In genomic region chr17:79702071-79702470, GRCh38 we compare ENCODE assay signal across 2 cellular contexts.
TF ChIP-seq lines count a peak whose summit lies in the region.

No MANE protein-coding gene starts in this region.

TF ChIP-seq in SK-N-SH, 30 proteins besides CTCF, POLR2A, EP300 and RAD21 (continued from another document):
- TF ChIP-seq RXRA (IDR thresholded peaks at IDR 0.05; ENCODE audit: borderline replicate concordance, low read depth), result no peak
- no peak for TF ChIP-seq GATA2 (CRISPR knock-in tag; IDR thresholded peaks at IDR 0.05)
- no peak for TF ChIP-seq CHD2 (IDR thresholded peaks at IDR 0.05; ENCODE audit: low read length, partially characterized antibody)
- no peak for TF ChIP-seq GABPA (IDR thresholded peaks at IDR 0.05; ENCODE audit: low read depth)
- no peak for TF ChIP-seq FOSL2 (IDR thresholded peaks at IDR 0.05; ENCODE audit: borderline replicate concordance, low read depth)
- TF ChIP-seq TEAD4 (IDR thresholded peaks at IDR 0.05; ENCODE audit: borderline replicate concordance, insufficient read depth), result no peak
- TF ChIP-seq TAF1 (IDR thresholded peaks at IDR 0.05; ENCODE audit: borderline replicate concordance, low read depth, low read length), result no peak
- no peak for TF ChIP-seq NFIC (IDR thresholded peaks at IDR 0.05; ENCODE audit: borderline replicate concordance)
- no peak for TF ChIP-seq MEF2A (IDR thresholded peaks at IDR 0.05; ENCODE audit: borderline replicate concordance, low read depth)
TF ChIP-seq in SK-N-SH: peak in this region for 0.

TF ChIP-seq in HepG2, 621 proteins besides CTCF, POLR2A, EP300 and RAD21:
- TF ChIP-seq ZBTB25 (CRISPR knock-in tag; IDR thresholded peaks at IDR 0.05) (no peak), SALL1 (CRISPR knock-in tag; IDR thresholded peaks at IDR 0.05) (no peak), ASH2L (IDR thresholded peaks at IDR 0.05; ENCODE audit: insufficient read length, low read depth, low read length) (no peak), ZNF678 (CRISPR knock-in tag; IDR thresholded peaks at IDR 0.05) (no peak), SNAPC2 (CRISPR knock-in tag; IDR thresholded peaks at IDR 0.05) (no peak), FOXK2 (IDR thresholded peaks at IDR 0.05) (no peak), ARID4A (CRISPR knock-in tag; IDR thresholded peaks at IDR 0.05; ENCODE audit: borderline replicate concordance) (no peak), HMGA1 (CRISPR knock-in tag; conservative IDR thresholded peaks at IDR 0.05) (no peak), ESRRA (CRISPR knock-in tag; IDR thresholded peaks at IDR 0.05; ENCODE audit: low read depth) (no peak)
- TF ChIP-seq, protein P1, sequence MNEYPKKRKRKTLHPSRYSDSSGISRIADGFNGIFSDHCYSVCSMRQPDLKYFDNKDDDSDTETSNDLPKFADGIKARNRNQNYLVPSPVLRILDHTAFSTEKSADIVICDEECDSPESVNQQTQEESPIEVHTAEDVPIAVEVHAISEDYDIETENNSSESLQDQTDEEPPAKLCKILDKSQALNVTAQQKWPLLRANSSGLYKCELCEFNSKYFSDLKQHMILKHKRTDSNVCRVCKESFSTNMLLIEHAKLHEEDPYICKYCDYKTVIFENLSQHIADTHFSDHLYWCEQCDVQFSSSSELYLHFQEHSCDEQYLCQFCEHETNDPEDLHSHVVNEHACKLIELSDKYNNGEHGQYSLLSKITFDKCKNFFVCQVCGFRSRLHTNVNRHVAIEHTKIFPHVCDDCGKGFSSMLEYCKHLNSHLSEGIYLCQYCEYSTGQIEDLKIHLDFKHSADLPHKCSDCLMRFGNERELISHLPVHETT (CRISPR knock-in tag; conservative IDR thresholded peaks at IDR 0.05), result no peak
- TF ChIP-seq, protein P2, sequence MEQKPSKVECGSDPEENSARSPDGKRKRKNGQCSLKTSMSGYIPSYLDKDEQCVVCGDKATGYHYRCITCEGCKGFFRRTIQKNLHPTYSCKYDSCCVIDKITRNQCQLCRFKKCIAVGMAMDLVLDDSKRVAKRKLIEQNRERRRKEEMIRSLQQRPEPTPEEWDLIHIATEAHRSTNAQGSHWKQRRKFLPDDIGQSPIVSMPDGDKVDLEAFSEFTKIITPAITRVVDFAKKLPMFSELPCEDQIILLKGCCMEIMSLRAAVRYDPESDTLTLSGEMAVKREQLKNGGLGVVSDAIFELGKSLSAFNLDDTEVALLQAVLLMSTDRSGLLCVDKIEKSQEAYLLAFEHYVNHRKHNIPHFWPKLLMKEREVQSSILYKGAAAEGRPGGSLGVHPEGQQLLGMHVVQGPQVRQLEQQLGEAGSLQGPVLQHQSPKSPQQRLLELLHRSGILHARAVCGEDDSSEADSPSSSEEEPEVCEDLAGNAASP (CRISPR knock-in tag; IDR thresholded peaks at IDR 0.05; ENCODE audit: borderline replicate concordance), result no peak
